8 cellular contexts compared by ENCODE assay signal in genomic region chr4:70705146-70705855, GRCh38. TPM values are rescaled to one million over a fixed set of nuclear protein-coding genes. Genes with fewer than 3 reads are reported as not detected.
A peak's percentile ranks its signal among the peaks of the same experiment; 100 is the strongest.
DNase-seq lines count a peak whose midpoint lies in the region; ATAC-seq and TF ChIP-seq lines count a peak whose summit lies in the region.

No MANE protein-coding gene starts in this region.

- H3K27me3 ChIP-seq in A673 (replicated peaks; ENCODE audit: insufficient read depth, low read depth, low read length, poor library complexity), result no peaks in the 10 kb centered on the region
- H3K27me3 ChIP-seq in layer of hippocampus (ENCODE audit: control insufficient read depth, insufficient read depth, low read length), result no peaks in the 10 kb centered on the region

- H3K4me1 ChIP-seq in A673 (ENCODE audit: insufficient read depth, low read length, poor library complexity, severe bottlenecking), result no peaks in the 10 kb centered on the region

- H3K36me3 ChIP-seq in A673 (ENCODE audit: insufficient read depth, low read length, poor library complexity, severe bottlenecking), result no peaks in the 10 kb centered on the region

- peak overlapping the region; percentile 68 for H3K4me3 ChIP-seq in A673 (ENCODE audit: low read depth, low read length, poor library complexity, severe bottlenecking)

- no peaks in the 10 kb centered on the region for H3K9me3 Mint-ChIP-seq in chondrocyte (ENCODE audit: low read depth)

- ATAC-seq in GM18517 (IDR thresholded peaks at IDR 0.05; ENCODE audit: unreplicated experiment), result peak; percentile 59
- ATAC-seq in HG02973 (IDR thresholded peaks at IDR 0.05; ENCODE audit: unreplicated experiment), result peak; percentile 50

- intact Hi-C loops in A673 (cut with micrococcal nuclease; ENCODE audit: unreplicated experiment), result loop anchor here (10.0 kb wide), 1 partner anchor 130 kb away; the partner anchor contains the start of gene GRSF1

- no peaks in the 10 kb centered on the region for H3K36me3 Mint-ChIP-seq in chondrocyte (ENCODE audit: low read depth)

- TF ChIP-seq CTCF in A673 (conservative IDR thresholded peaks at IDR 0.05; ENCODE audit: low read depth, low read length) (no peak), chondrocyte (IDR thresholded peaks at IDR 0.05) (no peak)

- DNase-seq in A673 (ENCODE audit: low spot score) (peak; percentile 56), NCI-H2171 (lab: John Stamatoyannopoulos, UW) (peak; percentile 57), chondrocyte (ENCODE audit: low spot score) (no peak)
- DNase-seq in activated CD4-positive, alpha-beta T cell treated with anti-CD3 and anti-CD28 coated beads for 1 hour, result peak; percentile 61
- DNase-seq in stimulated activated CD4-positive, alpha-beta T cell treated with anti-CD3 and anti-CD28 coated beads, Interleukin-1b, Interleukin-23, amount 100 ng/mL, for 4 hours (ENCODE audit: low read depth in 2 of 2), result peak; percentile 52 to 65

- peak overlapping the region; percentile 93 for H3K27ac Mint-ChIP-seq in chondrocyte (ENCODE audit: unreplicated experiment)

- CTCF ChIA-PET in A673 (lab: Charles Lee), result interaction anchor here (1.2 kb wide), 1 partner anchor 15 kb away, joined by 3 read pairs; no protein-coding TSS in a partner anchor

- BruUV-seq in A673 (replicated peaks; lab: Mats Ljungman, UMichigan), result no TSS peak

- H3K9me3 ChIP-seq in A673 (ENCODE audit: low read depth, low read length, poor library complexity, severe bottlenecking), result no peaks in the 10 kb centered on the region

- H3K4me3 Mint-ChIP-seq in chondrocyte (ENCODE audit: unreplicated experiment), result peak overlapping the region; percentile 93

- H3K27me3 Mint-ChIP-seq in chondrocyte (ENCODE audit: low read depth), result no peaks in the 10 kb centered on the region

- H3K27ac ChIP-seq in A673 (ENCODE audit: low read depth, low read length, poor library complexity, severe bottlenecking) (peak overlapping the region; percentile 80), layer of hippocampus (ENCODE audit: low read depth, low read length) (peak overlapping the region; percentile 83)

- POLR2A ChIA-PET in A673 (lab: Charles Lee; ENCODE audit: low non-redundant PET), result no interaction called here

- peaks cover 24% of the 10 kb centered on the region for H3K4me1 Mint-ChIP-seq in chondrocyte (ENCODE audit: low read depth)

RNA-seq across cellular contexts. Expression of gene RUFY3, which starts 16.5 kb away (rescaled TPM):
- total RNA-seq in A673 (2021) (25.1 and 27.5 TPM in 2 replicates), chondrocyte (36.3 to 65.4 TPM (median 39.3 TPM) in 3 replicates)

RNA-seq across cellular contexts. Expression of gene UTP3, which starts 17.0 kb away (rescaled TPM):
- total RNA-seq in A673 (2021), result 16.2 and 17.1 TPM in 2 replicates
- 23.8 to 31.2 TPM (median 25.7 TPM) in 3 replicates for total RNA-seq in chondrocyte

RNA-seq across cellular contexts. Expression of gene JCHAIN, which starts 39.0 kb away (rescaled TPM):
- not detected in 2 replicates for total RNA-seq in A673 (2021)
- not detected in 3 replicates for total RNA-seq in chondrocyte
